Comparison of ENCODE assay signal across 10 cellular contexts in the genomic region with DNA sequence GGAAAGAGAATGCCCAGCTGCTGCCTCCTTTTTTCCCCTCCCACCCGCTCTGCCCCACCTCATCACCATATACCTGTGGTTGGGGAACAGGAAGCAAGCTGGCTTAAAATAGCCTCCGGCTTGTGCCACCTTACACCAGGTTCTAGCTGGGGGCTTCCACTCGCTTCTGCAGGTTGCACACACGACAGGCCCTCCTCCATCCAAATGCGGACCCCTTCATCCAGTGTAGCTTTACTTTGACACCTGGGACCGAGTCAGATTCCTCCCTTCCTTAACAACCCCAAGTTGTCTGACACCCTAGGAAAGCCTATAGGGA. TPM values are rescaled to one million over a fixed set of nuclear protein-coding genes. Genes with fewer than 3 reads are reported as not detected.
A peak's percentile ranks its signal among the peaks of the same experiment; 100 is the strongest.
DNase-seq lines count a peak whose midpoint lies in the region; ATAC-seq, FAIRE-seq and TF ChIP-seq lines count a peak whose summit lies in the region.
"Had no signal": no experiment of that assay in that cellular context is flagged by ENCODE, and none has a peak within 500 bp of the region (broad histone marks: within the 10 kb centered on the region; RNA-seq: fewer than 3 reads in every experiment).

No MANE protein-coding gene starts in this region.

- H3K4me1 ChIP-seq in OCI-LY3 (ENCODE audit: low read length) (peaks cover 18% of the 10 kb centered on the region), duodenal mucosa (ENCODE audit: control insufficient read depth in 1 of 2, insufficient read depth in 2 of 2, low read length in 2 of 2) (peaks cover 55 to 64% of the 10 kb centered on the region in 2 donors), neural progenitor cell (peaks cover 71% of the 10 kb centered on the region), adrenal gland (replicated peaks in 1 of 2) (peaks cover 0 to 23% of the 10 kb centered on the region in 2 donors), mesenchymal stem cell (ENCODE audit: control insufficient read depth, insufficient read depth, low read depth, low read length) (peaks cover 37% of the 10 kb centered on the region)

- H3K27ac Mint-ChIP-seq in neural progenitor cell = peak overlapping the region; percentile 77

- H2BK15ac ChIP-seq in mesenchymal stem cell (ENCODE audit: low read depth, poor library complexity, severe bottlenecking) = no peak overlapping the region

- H3K4me3 ChIP-seq in OCI-LY3 (ENCODE audit: low read length) (peak overlapping the region; percentile 68), duodenal mucosa (ENCODE audit: low read depth in 1 of 2, low read length in 2 of 2) (peak overlapping the region; percentile 26 to 41), neural progenitor cell (peak overlapping the region; percentile 5), adrenal gland (no peak overlapping the region), mesenchymal stem cell (ENCODE audit: insufficient read depth in 1 of 2, low read depth in 1 of 2, low read length in 2 of 2) (no peak overlapping the region)
- H3K4me3 ChIP-seq: ovary had no signal

- no peak for TF ChIP-seq POLR2A in adrenal gland (IDR thresholded peaks at IDR 0.05)

- H2BK120ac ChIP-seq in mesenchymal stem cell (ENCODE audit: low read depth, low read length) = no peak overlapping the region

- TF ChIP-seq CTCF in OCI-LY3 (IDR thresholded peaks at IDR 0.05; ENCODE audit: low read depth, low read length) (no peak), neural progenitor cell (IDR thresholded peaks at IDR 0.05) (no peak), adrenal gland (IDR thresholded peaks at IDR 0.05) (no peak)

- DNase-seq in neural progenitor cell (ENCODE audit: low spot score) (no peak), adrenal gland (no peak), GM19239 (ENCODE audit: insufficient read length, low spot score) (no peak), mesenchymal stem cell (no peak), A172 (ENCODE audit: low spot score) (no peak)
- DNase-seq: KG1 had no signal

- H3K9me3 ChIP-seq in OCI-LY3 (ENCODE audit: insufficient read depth, low read length) = no peaks in the 10 kb centered on the region
- no peaks in the 10 kb centered on the region for H3K9me3 ChIP-seq in duodenal mucosa (ENCODE audit: control insufficient read depth in 1 of 2, low read length in 2 of 2)
- H3K9me3 ChIP-seq in neural progenitor cell (ENCODE audit: low read depth) = no peaks in the 10 kb centered on the region
- no peaks in the 10 kb centered on the region for H3K9me3 ChIP-seq in adrenal gland (replicated peaks in 1 of 3)
- no peaks in the 10 kb centered on the region for H3K9me3 ChIP-seq in mesenchymal stem cell (ENCODE audit: control insufficient read depth, low read length)
- H3K9me3 ChIP-seq: ovary had no signal

- H3K4me2 ChIP-seq in OCI-LY3 (ENCODE audit: low read length) (peak overlapping the region; percentile 70), neural progenitor cell (peak overlapping the region; percentile 71), mesenchymal stem cell (ENCODE audit: low read length, poor library complexity, severe bottlenecking) (no peak overlapping the region)

- H2BK5ac ChIP-seq in mesenchymal stem cell (ENCODE audit: low read depth, low read length, poor library complexity, severe bottlenecking) = no peak overlapping the region

- peaks cover 18% of the 10 kb centered on the region for H3K27me3 Mint-ChIP-seq in neural progenitor cell (ENCODE audit: insufficient read depth, low read depth)

- WGBS in adrenal gland, 4 donors = 74 to 91% (median 80%) methylated on average over 6 of the region's 6 CpGs
- 58% methylated on average over 6 of the region's 6 CpGs for WGBS in mesenchymal stem cell

- peaks cover 33% of the 10 kb centered on the region for H3K27me3 ChIP-seq in OCI-LY3 (ENCODE audit: low read depth, low read length)
- no peaks in the 10 kb centered on the region for H3K27me3 ChIP-seq in duodenal mucosa (ENCODE audit: control insufficient read depth in 1 of 2, insufficient read depth in 2 of 2, low read length in 2 of 2)
- peaks cover 11% of the 10 kb centered on the region for H3K27me3 ChIP-seq in neural progenitor cell
- H3K27me3 ChIP-seq in adrenal gland = no peaks in the 10 kb centered on the region
- H3K27me3 ChIP-seq in mesenchymal stem cell (ENCODE audit: control insufficient read depth in 1 of 2, insufficient read depth in 1 of 2, low read length in 2 of 2) = peaks cover 64 to 71% of the 10 kb centered on the region in 2 experiments
- H3K27me3 ChIP-seq: ovary had no signal

- no peaks in the 10 kb centered on the region for H4K20me1 ChIP-seq in OCI-LY3 (ENCODE audit: insufficient read depth, low read length)
- H4K20me1 ChIP-seq in neural progenitor cell (ENCODE audit: low read depth) = peaks cover 82% of the 10 kb centered on the region

- peaks cover 95% of the 10 kb centered on the region for H3K4me1 Mint-ChIP-seq in neural progenitor cell

- H3K9ac ChIP-seq in OCI-LY3 (ENCODE audit: low read length) (peak overlapping the region; percentile 55), duodenal mucosa (ENCODE audit: low read depth in 1 of 2, low read length in 2 of 2) (peak overlapping the region; percentile 33 to 65), neural progenitor cell (no peak overlapping the region), mesenchymal stem cell (ENCODE audit: low read length) (no peak overlapping the region)

- no peak overlapping the region for H3K18ac ChIP-seq in mesenchymal stem cell (ENCODE audit: low read depth in 1 of 2, low read length in 2 of 2)

- H3K36me3 ChIP-seq in OCI-LY3 (replicated peaks; ENCODE audit: low read depth, low read length) (no peaks in the 10 kb centered on the region), duodenal mucosa (ENCODE audit: control insufficient read depth in 1 of 2, insufficient read depth in 2 of 2, low read length in 2 of 2) (no peaks in the 10 kb centered on the region), neural progenitor cell (no peaks in the 10 kb centered on the region), adrenal gland (replicated peaks in 1 of 2) (no peaks in the 10 kb centered on the region), mesenchymal stem cell (ENCODE audit: control insufficient read depth in 1 of 2, insufficient read depth in 2 of 2, low read depth in 1 of 2, low read length in 2 of 2) (no peaks in the 10 kb centered on the region)
- H3K36me3 ChIP-seq: ovary had no signal

- no peak overlapping the region for H4K8ac ChIP-seq in mesenchymal stem cell (ENCODE audit: low read length)

- no peak overlapping the region for H2AK5ac ChIP-seq in mesenchymal stem cell (ENCODE audit: low read length, severe bottlenecking)

- no peak overlapping the region for H4K91ac ChIP-seq in mesenchymal stem cell (ENCODE audit: low read length)

- H2AFZ ChIP-seq in OCI-LY3 (ENCODE audit: low read depth, low read length) = peak overlapping the region; percentile 71
- H2AFZ ChIP-seq in neural progenitor cell (replicated peaks) = no peak overlapping the region
- no peak overlapping the region for H2AFZ ChIP-seq in mesenchymal stem cell (ENCODE audit: low read depth, low read length)

- H3K79me1 ChIP-seq in mesenchymal stem cell (replicated peaks; ENCODE audit: low read length, poor library complexity, severe bottlenecking) = no peaks in the 10 kb centered on the region

- peak; percentile 29 for ATAC-seq in GM19467 (IDR thresholded peaks at IDR 0.05; ENCODE audit: unreplicated experiment)

- H2BK12ac ChIP-seq in mesenchymal stem cell (ENCODE audit: low read length in 2 of 2) = no peak overlapping the region

- H3K36me3 Mint-ChIP-seq in neural progenitor cell = peaks cover 24% of the 10 kb centered on the region

- intact Hi-C loops in adrenal gland (cut with DNase I) = no loop called here

- H3K4ac ChIP-seq in mesenchymal stem cell (ENCODE audit: low read depth in 1 of 2, low read length in 2 of 2) = no peak overlapping the region

- H3K23ac ChIP-seq in mesenchymal stem cell (ENCODE audit: low read length in 2 of 2) = no peak overlapping the region

- H3K9me3 Mint-ChIP-seq in neural progenitor cell = no peaks in the 10 kb centered on the region

- H3K79me2 ChIP-seq in OCI-LY3 (ENCODE audit: low read length) = no peaks in the 10 kb centered on the region
- H3K79me2 ChIP-seq in neural progenitor cell (ENCODE audit: low read depth) = peaks cover 8% of the 10 kb centered on the region

- H3K14ac ChIP-seq in mesenchymal stem cell (ENCODE audit: low read length in 2 of 2) = no peak overlapping the region

- peaks cover 67% of the 10 kb centered on the region for H3F3A ChIP-seq in neural progenitor cell (ENCODE audit: low read depth)

- H3K27ac ChIP-seq in OCI-LY3 (ENCODE audit: low read length) = no peak overlapping the region
- peak overlapping the region; percentile 72 for H3K27ac ChIP-seq in duodenal mucosa (ENCODE audit: low read depth, low read length)
- H3K27ac ChIP-seq in neural progenitor cell = no peak overlapping the region
- H3K27ac ChIP-seq in adrenal gland = peak overlapping the region in 1 of 5 donors; percentile 38
- no peak overlapping the region for H3K27ac ChIP-seq in mesenchymal stem cell (ENCODE audit: low read length, poor library complexity, severe bottlenecking)

- peak overlapping the region; percentile 76 for H3K4me3 Mint-ChIP-seq in neural progenitor cell

- no peak for FAIRE-seq in GM19239 (lab: Jason Lieb, UNC)

RNA-seq across cellular contexts. Expression of a gene that starts 14.6 kb away (rescaled TPM):
- 13.9 and 25.7 TPM in 2 replicates for total RNA-seq in neural progenitor cell (ENCODE audit: low replicate concordance)
- not detected for total RNA-seq in adrenal gland
- under 1 TPM; 0.03 to 0.08 (median 0.05) TPM for polyA plus RNA-seq in adrenal gland
- not detected for polyA plus RNA-seq in mesenchymal stem cell (2013, experiment 1 of 2)
- polyA plus RNA-seq in mesenchymal stem cell (2013, experiment 2 of 2) = not detected
- 0.28 and 1.4 TPM in 2 replicates for total RNA-seq in A172 (2014; rRNA removed; shearing (Covaris generic))

RNA-seq across cellular contexts. Expression of a gene that starts 19.4 kb away (rescaled TPM):
- total RNA-seq in neural progenitor cell (ENCODE audit: low replicate concordance) (15.0 and 79.0 TPM in 2 replicates), adrenal gland (not detected)
- under 1 TPM in 1 of 3 donors, not detected in 2; 0.64 TPM for polyA plus RNA-seq in adrenal gland
- polyA plus RNA-seq in mesenchymal stem cell (2013, experiment 1 of 2) = not detected
- polyA plus RNA-seq in mesenchymal stem cell (2013, experiment 2 of 2) = not detected
- 0.36 and 0.60 TPM in 2 replicates for total RNA-seq in A172 (2014; rRNA removed; shearing (Covaris generic))

Comparison
In these comparisons a context has a peak if more than half of its experiments do, and no peak if none do; other contexts are left out.
1. H3K4me3 ChIP-seq: peak in OCI-LY3 (single experiment), duodenal mucosa (2 of 2) and neural progenitor cell (single experiment); none in adrenal gland (0 of 4) and mesenchymal stem cell (0 of 2).
2. H3K9ac ChIP-seq: peak in OCI-LY3 (single experiment) and duodenal mucosa (2 of 2); none in neural progenitor cell (single experiment) and mesenchymal stem cell (single experiment).
3. RNA of a gene that starts 19.4 kb away (total RNA-seq): 15.0 to 79.0 TPM in neural progenitor cell; 0.36 to 0.60 TPM in A172 and not detected in adrenal gland; every median in the first group is over 10 times any median in the second.